ENCODE assay signal across 8 cellular contexts in genomic region chr20:24917797-24918578, GRCh38. TPM values are rescaled to one million over a fixed set of nuclear protein-coding genes. Genes with fewer than 3 reads are reported as not detected.
DNase-seq lines count a peak whose midpoint lies in the region; ATAC-seq lines count a peak whose summit lies in the region.

No MANE protein-coding gene starts in this region.

- H3K4me3 Mint-ChIP-seq in naive thymus-derived CD8-positive, alpha-beta T cell = peak overlapping the region in 3 of 10 donors; percentile 7 to 18 (median 8)

- ATAC-seq in HG03342 (IDR thresholded peaks at IDR 0.05; ENCODE audit: unreplicated experiment) (peak; percentile 56), HG03039 (IDR thresholded peaks at IDR 0.05; ENCODE audit: unreplicated experiment) (no peak)
- peak; percentile 47 to 54 for ATAC-seq in naive thymus-derived CD8-positive, alpha-beta T cell

- H3K27ac Mint-ChIP-seq in naive thymus-derived CD8-positive, alpha-beta T cell = peak overlapping the region in 4 of 10 donors; percentile 43 to 56 (median 46)

- peak; percentile 35 for DNase-seq in GF-D8 (lab: John Stamatoyannopoulos, UW)
- DNase-seq in NCI-H774 (lab: John Stamatoyannopoulos, UW) = peak; percentile 35
- peak; percentile 27 for DNase-seq in activated T-cell treated with anti-CD3 and anti-CD28 coated beads for 4 hours
- peak; percentile 58 for DNase-seq in fibroblast of gingiva (ENCODE audit: low read depth)
- peak in 7 of 10 donors; percentile 16 to 42 (median 36) for DNase-seq in naive thymus-derived CD8-positive, alpha-beta T cell
- DNase-seq in stromal cell of bone marrow (ENCODE audit: low read depth) = peak; percentile 35

- peaks cover 0 to 3% (median 2%) of the 10 kb centered on the region in 3 donors for H3K36me3 Mint-ChIP-seq in naive thymus-derived CD8-positive, alpha-beta T cell

- POLR2A ChIA-PET in naive thymus-derived CD8-positive, alpha-beta T cell (lab: Charles Lee) = no interaction called here

- H3K4me1 Mint-ChIP-seq in naive thymus-derived CD8-positive, alpha-beta T cell = peaks cover 0 to 5% (median 2%) of the 10 kb centered on the region in 4 donors

- H3K27me3 Mint-ChIP-seq in naive thymus-derived CD8-positive, alpha-beta T cell = peaks cover 0 to 19% (median 4%) of the 10 kb centered on the region in 5 donors

- peaks cover 0 to 9% (median 0%) of the 10 kb centered on the region in 9 donors for H3K9me3 Mint-ChIP-seq in naive thymus-derived CD8-positive, alpha-beta T cell

RNA-seq across cellular contexts. Expression of gene CST7, which starts 31.1 kb away (rescaled TPM):
- total RNA-seq in naive thymus-derived CD8-positive, alpha-beta T cell = 1 to 10 TPM; 5.5 to 6.6 TPM
- polyA plus RNA-seq in naive thymus-derived CD8-positive, alpha-beta T cell = 100 to 1,000 TPM in 1 of 3 donors, 10 to 100 TPM in 2; 13.3 to 581 (median 21.3) TPM
